In the genomic region with DNA sequence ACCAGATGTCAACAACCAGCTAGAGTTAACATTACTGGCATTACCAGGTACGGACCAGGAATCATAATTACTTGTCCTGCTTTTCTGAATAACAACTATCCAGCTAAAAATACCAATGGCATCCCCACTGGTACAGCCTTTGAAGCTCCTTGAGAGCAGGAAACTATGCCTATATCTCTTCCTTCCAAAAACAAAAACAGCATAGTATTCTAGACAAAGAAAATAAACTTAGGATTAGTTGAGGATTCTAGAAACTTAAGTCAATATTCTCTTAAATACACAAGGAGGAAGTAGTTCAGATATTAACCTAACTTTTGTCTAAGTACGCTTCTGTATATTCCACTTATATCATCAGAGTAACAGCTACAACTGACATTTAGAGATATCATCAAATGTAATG, we compare ENCODE assay signal across 9 cellular contexts. TPM values are rescaled to one million over a fixed set of nuclear protein-coding genes. Genes with fewer than 3 reads are reported as not detected.
DNase-seq lines count a peak whose midpoint lies in the region; ATAC-seq and TF ChIP-seq lines count a peak whose summit lies in the region.
"Had no signal": no experiment of that assay in that cellular context is flagged by ENCODE, and none has a peak within 500 bp of the region (broad histone marks: within the 10 kb centered on the region; RNA-seq: fewer than 3 reads in every experiment).

No MANE protein-coding gene starts in this region.

- no peaks in the 10 kb centered on the region for H3K9me3 ChIP-seq in CD4-positive, alpha-beta T cell (ENCODE audit: control insufficient read depth, low read length)
- H3K9me3 ChIP-seq in Karpas-422 (ENCODE audit: low read length) (no peaks in the 10 kb centered on the region), breast epithelium (no peaks in the 10 kb centered on the region), muscle layer of duodenum (ENCODE audit: control insufficient read depth in 1 of 2, low read length in 2 of 2) (no peaks in the 10 kb centered on the region)

- H3K36me3 Mint-ChIP-seq in CD4-positive, alpha-beta T cell (ENCODE audit: low read depth), result peaks cover 48% of the 10 kb centered on the region

- peak overlapping the region; percentile 30; the same call in 1 of the 2 replicates for H3K9ac ChIP-seq in Karpas-422 (ENCODE audit: low read length)

- TF ChIP-seq CTCF in CD4-positive, alpha-beta T cell (IDR thresholded peaks at IDR 0.05), result no peak
- TF ChIP-seq CTCF in breast epithelium (IDR thresholded peaks at IDR 0.05), result no peak

- H3K27me3 ChIP-seq in CD4-positive, alpha-beta T cell (ENCODE audit: control insufficient read depth, insufficient read depth, low read length), result no peaks in the 10 kb centered on the region
- H3K27me3 ChIP-seq in Karpas-422 (ENCODE audit: low read length) (no peaks in the 10 kb centered on the region), breast epithelium (no peaks in the 10 kb centered on the region), muscle layer of duodenum (ENCODE audit: low read depth, low read length) (no peaks in the 10 kb centered on the region), H7 (ENCODE audit: control insufficient read depth, insufficient read depth, low read length) (no peaks in the 10 kb centered on the region)

- no peaks in the 10 kb centered on the region for H3K27me3 Mint-ChIP-seq in CD4-positive, alpha-beta T cell

- no peaks in the 10 kb centered on the region for H3K9me3 Mint-ChIP-seq in CD4-positive, alpha-beta T cell

- H3K27ac Mint-ChIP-seq in CD4-positive, alpha-beta T cell, result no peak overlapping the region

- no peak for TF ChIP-seq POLR2A in breast epithelium (IDR thresholded peaks at IDR 0.05)

- H4K20me1 ChIP-seq in Karpas-422 (ENCODE audit: insufficient read depth, low read depth, low read length), result peaks cover 61% of the 10 kb centered on the region

- H3K4me2 ChIP-seq in Karpas-422 (ENCODE audit: low read depth, low read length, poor library complexity, severe bottlenecking), result peak overlapping the region; percentile 86

- H3K4me1 Mint-ChIP-seq in CD4-positive, alpha-beta T cell (ENCODE audit: low read depth), result peaks cover 59% of the 10 kb centered on the region

- H3K4me3 ChIP-seq in Karpas-422 (ENCODE audit: low read length), result peak overlapping the region; percentile 85
- peak overlapping the region in 2 of 3 donors; percentile 84 to 88 for H3K4me3 ChIP-seq in breast epithelium
- peak overlapping the region; percentile 48 to 82 for H3K4me3 ChIP-seq in muscle layer of duodenum (ENCODE audit: low read depth in 1 of 2, low read length in 2 of 2)
- no peak overlapping the region; the same call in 1 of the 2 replicates for H3K4me3 ChIP-seq in H7 (ENCODE audit: insufficient read depth, low read depth, low read length)

- H3K27ac ChIP-seq in CD4-positive, alpha-beta T cell (ENCODE audit: low read depth, low read length), result no peak overlapping the region
- H3K27ac ChIP-seq in Karpas-422 (ENCODE audit: low read length) (0 out of 2 replicates have a peak overlapping the region, but pooled peaks have one; percentile 2), breast epithelium (peak overlapping the region in 1 of 2 donors; percentile 100), muscle layer of duodenum (ENCODE audit: low read length) (peak overlapping the region; percentile 55)

- H3K4me1 ChIP-seq in Karpas-422 (ENCODE audit: low read length), result peaks cover 60% of the 10 kb centered on the region
- H3K4me1 ChIP-seq in breast epithelium, result peaks cover 0 to 8% of the 10 kb centered on the region in 2 donors
- peaks cover 0 to 43% of the 10 kb centered on the region in 2 donors for H3K4me1 ChIP-seq in muscle layer of duodenum (ENCODE audit: control insufficient read depth in 1 of 2, insufficient read depth in 2 of 2, low read length in 2 of 2)

- DNase-seq in CD4-positive, alpha-beta T cell, result no peak
- no peak for DNase-seq in Karpas-422
- DNase-seq in breast epithelium (ENCODE audit: low spot score in 2 of 2), result no peak
- DNase-seq in NCI-H526 (lab: John Stamatoyannopoulos, UW), result no peak
- no peak for DNase-seq in HUDEP-2 (lab: John Stamatoyannopoulos, UW; ENCODE audit: unreplicated experiment in 76 of 76)
- DNase-seq in posterior vena cava (ENCODE audit: low spot score), result no peak
- DNase-seq in H7, result no peak
- DNase-seq: effector CD4-positive, alpha-beta T cell had no signal

- peak overlapping the region; percentile 79 for H3K4me3 Mint-ChIP-seq in CD4-positive, alpha-beta T cell

- intact Hi-C loops in CD4-positive, alpha-beta T cell (cut with DNase I, micrococcal nuclease), result loop anchor here (2.0 to 10.0 kb wide), 4 partner anchors 199 to 291 kb away; a partner anchor contains a TSS
- intact Hi-C loops in breast epithelium (cut with DNase I; ENCODE audit: low total_unique reads) (no loop called here), posterior vena cava (cut with DNase I) (loop anchor here in 1 of 2 donors (10.0 kb wide), 1 partner anchor 129 kb away; no protein-coding TSS in a partner anchor)

- CTCF ChIA-PET in CD4-positive, alpha-beta T cell (lab: Charles Lee), result interaction anchor here (0.5 to 0.6 kb wide), 2 partner anchors 31 to 179 kb away, joined by 3 read pairs; no protein-coding TSS in a partner anchor

- H3K79me2 ChIP-seq in Karpas-422 (ENCODE audit: low read length), result peaks cover 95% of the 10 kb centered on the region

- no peak for ATAC-seq in CD4-positive, alpha-beta T cell (ENCODE audit: poor library complexity)

- H3K36me3 ChIP-seq in Karpas-422 (ENCODE audit: insufficient read depth, low read length), result peaks cover 46% of the 10 kb centered on the region
- H3K36me3 ChIP-seq in breast epithelium, result no peaks in the 10 kb centered on the region
- peaks cover 0 to 12% of the 10 kb centered on the region in 2 donors for H3K36me3 ChIP-seq in muscle layer of duodenum (ENCODE audit: control insufficient read depth in 1 of 2, insufficient read depth in 2 of 2, low read length in 2 of 2)
- no peaks in the 10 kb centered on the region for H3K36me3 ChIP-seq in H7 (replicated peaks; ENCODE audit: control insufficient read depth, insufficient read depth, low read length)

- no peak overlapping the region for H2AFZ ChIP-seq in Karpas-422 (ENCODE audit: low read length)

- POLR2A ChIA-PET in CD4-positive, alpha-beta T cell (lab: Charles Lee), result interaction anchor here (0.8 to 8.1 kb wide), 6 partner anchors 10 to 28 kb away, joined by 3 to 419 read pairs (median 6); a partner anchor contains a TSS

- no peaks in the 10 kb centered on the region for H3K9me2 ChIP-seq in Karpas-422 (replicated peaks; ENCODE audit: insufficient read depth, low read length)

RNA-seq across cellular contexts. Expression of a gene that starts 3.0 kb away (rescaled TPM):
- 100 to 1,000 TPM; 196 to 202 TPM for total RNA-seq in CD4-positive, alpha-beta T cell
- 159 and 214 TPM in 2 replicates for total RNA-seq in Karpas-422 (2014; rRNA removed; shearing (Covaris generic); ENCODE audit: low replicate concordance)
- 100 to 1,000 TPM in 2 of 3 donors, 10 to 100 TPM in 1; 96.0 to 186 (median 156) TPM for total RNA-seq in breast epithelium
- total RNA-seq in posterior vena cava, result 10 to 100 TPM; 90.7 to 99.3 TPM
- 165 and 230 TPM in 2 replicates for total RNA-seq in H7 (2014; rRNA removed; shearing (Covaris generic))

RNA-seq across cellular contexts. Expression of a gene that starts 28.8 kb away (rescaled TPM):
- total RNA-seq in CD4-positive, alpha-beta T cell, result 10 to 100 TPM; 19.2 to 22.7 TPM
- total RNA-seq in Karpas-422 (2014; rRNA removed; shearing (Covaris generic); ENCODE audit: low replicate concordance), result 6.4 and 6.7 TPM in 2 replicates
- 10 to 100 TPM; 25.3 to 39.5 (median 31.5) TPM for total RNA-seq in breast epithelium
- total RNA-seq in posterior vena cava, result 100 to 1,000 TPM in 1 of 2 donors, 10 to 100 TPM in 1; 77.3 to 229 TPM
- total RNA-seq in H7 (2014; rRNA removed; shearing (Covaris generic)), result 15.1 and 16.6 TPM in 2 replicates
